38 cellular contexts compared by ENCODE assay signal in the genomic region with DNA sequence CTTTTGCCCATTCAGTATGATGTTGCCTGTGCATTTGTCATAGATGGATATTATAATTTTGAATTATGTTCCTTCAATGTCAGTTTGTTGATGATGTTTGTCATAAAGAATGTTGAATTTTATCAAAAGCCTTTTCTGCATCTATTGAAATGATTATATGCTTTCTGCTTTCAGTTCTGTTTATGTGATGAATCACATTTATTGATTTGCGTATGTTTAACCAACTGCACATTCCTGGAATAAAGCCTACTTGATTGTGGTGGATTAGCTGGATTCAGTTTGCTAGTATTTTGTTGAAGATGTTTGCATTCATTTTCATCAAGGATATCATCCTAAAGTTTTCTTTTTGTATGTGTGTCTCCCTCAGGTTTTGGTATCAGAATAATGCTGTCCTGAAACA. TPM values are rescaled to one million over a fixed set of nuclear protein-coding genes. Genes with fewer than 3 reads are reported as not detected.
"Had no signal": no experiment of that assay in that cellular context is flagged by ENCODE, and none has a peak within 500 bp of the region (broad histone marks: within the 10 kb centered on the region; RNA-seq: fewer than 3 reads in every experiment).

No MANE protein-coding gene starts in this region.

- H3K9me3 ChIP-seq: adrenal gland, ascending aorta, body of pancreas had no signal

- H3K36me3 ChIP-seq: adrenal gland, ascending aorta, brain microvascular endothelial cell, breast epithelium, cardiac muscle cell had no signal

- DNase-seq: activated effector memory CD4-positive, alpha-beta T cell treated with anti-CD3 and anti-CD28 coated beads, Interleukin-2, amount 50 U/mL, for 16 hours; activated effector memory CD4-positive, alpha-beta T cell treated with Interleukin-2 at 50 U/mL for 16 hours; activated gamma-delta T cell; activated gamma-delta T cell treated with Interleukin-2 at 50 U/mL for 16 hours; activated naive CD4-positive, alpha-beta T cell; activated naive CD4-positive, alpha-beta T cell treated with anti-CD3 and anti-CD28 coated beads for 36 hours; activated naive CD4-positive, alpha-beta T cell treated with anti-CD3 and anti-CD28 coated beads, Interleukin-2, amount 10 ng/mL, durations not matched to agents 7 days and 5 days; activated naive CD4-positive, alpha-beta T cell treated with anti-CD3 and anti-CD28 coated beads, Interleukin-2, amount 50 U/mL, for 16 hours; activated naive CD4-positive, alpha-beta T cell treated with Interleukin-2 at 50 U/mL for 16 hours; activated naive CD8-positive, alpha-beta T cell treated with anti-CD3 and anti-CD28 coated beads for 36 hours; activated naive CD8-positive, alpha-beta T cell treated with anti-CD3 and anti-CD28 coated beads, Interleukin-2, amount 10 ng/mL, durations not matched to agents 7 days and 5 days; activated naive CD8-positive, alpha-beta T cell treated with anti-CD3 and anti-CD28 coated beads, Interleukin-2, amount 50 U/mL, for 24 hours; activated T-cell treated with anti-CD3 and anti-CD28 coated beads, Interleukin-2, amount 50 U/mL, for 1 hour; activated T-cell treated with anti-CD3 and anti-CD28 coated beads, Interleukin-2, amount 50 U/mL, for 24 hours; activated T-cell treated with anti-CD3 and anti-CD28 coated beads, Interleukin-2, amount 50 U/mL, for 4 hours; activated T-cell treated with anti-CD3 and anti-CD28 coated beads, Interleukin-2, amount 50 U/mL, for 48 hours; activated T-cell treated with anti-CD3 and anti-CD28 coated beads, Interleukin-2, amount 50 U/mL, for 72 hours; adrenal gland; amniotic stem cell; amygdala; anterior cingulate cortex; aorta; body of pancreas; brain microvascular endothelial cell; caudate nucleus; central memory CD4-positive, alpha-beta T cell; cerebellar nuclear complex had no signal

- ATAC-seq: activated naive CD4-positive, alpha-beta T cell treated with anti-CD3 and anti-CD28 coated beads, Interleukin-2, amount 50 U/mL, for 72 hours; activated naive CD8-positive, alpha-beta T cell treated with anti-CD3 and anti-CD28 coated beads, Interleukin-2, amount 50 U/mL, for 24 hours; activated T-cell treated with anti-CD3 and anti-CD28 coated beads, Interleukin-2, amount 50 U/mL, for 4 hours; activated T-cell treated with anti-CD3 and anti-CD28 coated beads, Interleukin-2, amount 50 U/mL, for 72 hours; activated T-helper 17 cell treated with anti-CD3 and anti-CD28 coated beads, Interleukin-2, amount 50 U/mL, for 72 hours; body of pancreas had no signal

- H3K4me1 ChIP-seq: adrenal gland, ascending aorta, body of pancreas, breast epithelium had no signal

- H3K4me3 ChIP-seq: adrenal gland, ascending aorta, body of pancreas, breast epithelium, cardiac muscle cell had no signal

- H3K27me3 ChIP-seq: adrenal gland, ascending aorta, body of pancreas, brain microvascular endothelial cell, breast epithelium, cardiac muscle cell had no signal

- H3K27ac ChIP-seq: adrenal gland, ascending aorta, body of pancreas, brain microvascular endothelial cell, breast epithelium, cardiac muscle cell had no signal

RNA-seq across cellular contexts. Expression of gene OR2M4, which starts 5.7 kb away (rescaled TPM):
- total RNA-seq: activated naive CD4-positive, alpha-beta T cell treated with anti-CD3 and anti-CD28 coated beads for 36 hours; activated naive CD4-positive, alpha-beta T cell treated with anti-CD3 and anti-CD28 coated beads, Interleukin-2, amount 50 U/mL, for 72 hours; activated naive CD8-positive, alpha-beta T cell treated with anti-CD3 and anti-CD28 coated beads for 36 hours; activated naive CD8-positive, alpha-beta T cell treated with anti-CD3 and anti-CD28 coated beads, Interleukin-2, amount 10 ng/mL, durations not matched to agents 7 days and 5 days; activated T-cell treated with anti-CD3 and anti-CD28 coated beads, Interleukin-2, amount 50 U/mL, for 4 hours; activated T-cell treated with anti-CD3 and anti-CD28 coated beads, Interleukin-2, amount 50 U/mL, for 72 hours; activated T-helper 1 cell treated with anti-CD3 and anti-CD28 coated beads, Interleukin-12 subunit alpha, Interleukin-12 subunit beta, Interleukin-2, Interleukin-4 antibody, amounts not matched to agents 30 ng/mL and 10 ng/mL and 1 ng/mL, durations not matched to agents 14 hours and 24 hours and 36 hours; activated T-helper 17 cell treated with anti-CD3 and anti-CD28 coated beads, Interleukin-2, amount 50 U/mL, for 72 hours; activated T-helper 2 cell treated with anti-CD3 and anti-CD28 coated beads, Interferon-gamma antibody, Interleukin-2, Interleukin-4, amounts not matched to agents 10 μg/mL and 5 μg/mL and 100 μg/mL, durations not matched to agents 14 hours and 24 hours and 36 hours; adrenal gland; aorta; ascending aorta; astrocyte; body of pancreas; bronchial epithelial cell; cardiac muscle cell; cardiac septum; chondrocyte had no signal

RNA-seq across cellular contexts. Expression of gene OR2M3, which starts 28.5 kb away (rescaled TPM):
- total RNA-seq: activated naive CD4-positive, alpha-beta T cell treated with anti-CD3 and anti-CD28 coated beads for 36 hours; activated naive CD4-positive, alpha-beta T cell treated with anti-CD3 and anti-CD28 coated beads, Interleukin-2, amount 50 U/mL, for 72 hours; activated naive CD8-positive, alpha-beta T cell treated with anti-CD3 and anti-CD28 coated beads for 36 hours; activated naive CD8-positive, alpha-beta T cell treated with anti-CD3 and anti-CD28 coated beads, Interleukin-2, amount 10 ng/mL, durations not matched to agents 7 days and 5 days; activated T-cell treated with anti-CD3 and anti-CD28 coated beads, Interleukin-2, amount 50 U/mL, for 4 hours; activated T-cell treated with anti-CD3 and anti-CD28 coated beads, Interleukin-2, amount 50 U/mL, for 72 hours; activated T-helper 1 cell treated with anti-CD3 and anti-CD28 coated beads, Interleukin-12 subunit alpha, Interleukin-12 subunit beta, Interleukin-2, Interleukin-4 antibody, amounts not matched to agents 30 ng/mL and 10 ng/mL and 1 ng/mL, durations not matched to agents 14 hours and 24 hours and 36 hours; activated T-helper 17 cell treated with anti-CD3 and anti-CD28 coated beads, Interleukin-2, amount 50 U/mL, for 72 hours; activated T-helper 2 cell treated with anti-CD3 and anti-CD28 coated beads, Interferon-gamma antibody, Interleukin-2, Interleukin-4, amounts not matched to agents 10 μg/mL and 5 μg/mL and 100 μg/mL, durations not matched to agents 14 hours and 24 hours and 36 hours; aorta; ascending aorta; astrocyte; body of pancreas; cardiac muscle cell; cardiac septum; chondrocyte had no signal

RNA-seq across cellular contexts. Expression of gene OR2M2, which starts 50.9 kb away (rescaled TPM):
- total RNA-seq: activated naive CD4-positive, alpha-beta T cell treated with anti-CD3 and anti-CD28 coated beads for 36 hours; activated naive CD4-positive, alpha-beta T cell treated with anti-CD3 and anti-CD28 coated beads, Interleukin-2, amount 50 U/mL, for 72 hours; activated naive CD8-positive, alpha-beta T cell treated with anti-CD3 and anti-CD28 coated beads for 36 hours; activated naive CD8-positive, alpha-beta T cell treated with anti-CD3 and anti-CD28 coated beads, Interleukin-2, amount 10 ng/mL, durations not matched to agents 7 days and 5 days; activated T-cell treated with anti-CD3 and anti-CD28 coated beads, Interleukin-2, amount 50 U/mL, for 4 hours; activated T-cell treated with anti-CD3 and anti-CD28 coated beads, Interleukin-2, amount 50 U/mL, for 72 hours; activated T-helper 1 cell treated with anti-CD3 and anti-CD28 coated beads, Interleukin-12 subunit alpha, Interleukin-12 subunit beta, Interleukin-2, Interleukin-4 antibody, amounts not matched to agents 30 ng/mL and 10 ng/mL and 1 ng/mL, durations not matched to agents 14 hours and 24 hours and 36 hours; activated T-helper 17 cell treated with anti-CD3 and anti-CD28 coated beads, Interleukin-2, amount 50 U/mL, for 72 hours; activated T-helper 2 cell treated with anti-CD3 and anti-CD28 coated beads, Interferon-gamma antibody, Interleukin-2, Interleukin-4, amounts not matched to agents 10 μg/mL and 5 μg/mL and 100 μg/mL, durations not matched to agents 14 hours and 24 hours and 36 hours; aorta; ascending aorta; astrocyte; body of pancreas; breast epithelium; bronchial epithelial cell; cardiac muscle cell; cardiac septum; chondrocyte had no signal

RNA-seq across cellular contexts. Expression of gene OR2T33, which starts 52.2 kb away (rescaled TPM):
- total RNA-seq: activated naive CD4-positive, alpha-beta T cell treated with anti-CD3 and anti-CD28 coated beads for 36 hours; activated naive CD4-positive, alpha-beta T cell treated with anti-CD3 and anti-CD28 coated beads, Interleukin-2, amount 50 U/mL, for 72 hours; activated naive CD8-positive, alpha-beta T cell treated with anti-CD3 and anti-CD28 coated beads for 36 hours; activated naive CD8-positive, alpha-beta T cell treated with anti-CD3 and anti-CD28 coated beads, Interleukin-2, amount 10 ng/mL, durations not matched to agents 7 days and 5 days; activated T-cell treated with anti-CD3 and anti-CD28 coated beads, Interleukin-2, amount 50 U/mL, for 4 hours; activated T-cell treated with anti-CD3 and anti-CD28 coated beads, Interleukin-2, amount 50 U/mL, for 72 hours; activated T-helper 1 cell treated with anti-CD3 and anti-CD28 coated beads, Interleukin-12 subunit alpha, Interleukin-12 subunit beta, Interleukin-2, Interleukin-4 antibody, amounts not matched to agents 30 ng/mL and 10 ng/mL and 1 ng/mL, durations not matched to agents 14 hours and 24 hours and 36 hours; activated T-helper 17 cell treated with anti-CD3 and anti-CD28 coated beads, Interleukin-2, amount 50 U/mL, for 72 hours; activated T-helper 2 cell treated with anti-CD3 and anti-CD28 coated beads, Interferon-gamma antibody, Interleukin-2, Interleukin-4, amounts not matched to agents 10 μg/mL and 5 μg/mL and 100 μg/mL, durations not matched to agents 14 hours and 24 hours and 36 hours; adrenal gland; aorta; ascending aorta; astrocyte; body of pancreas; breast epithelium; bronchial epithelial cell; cardiac septum; chondrocyte had no signal
